In genomic region chr6:98044168-98044567, GRCh38 we compare ENCODE assay signal across 16 cellular contexts.
"Had no signal": no experiment of that assay in that cellular context is flagged by ENCODE, and none has a peak within 500 bp of the region (broad histone marks: within the 10 kb centered on the region; RNA-seq: fewer than 3 reads in every experiment).

No MANE protein-coding gene starts in this region.

- H3K27me3 ChIP-seq: colonic mucosa, ovary had no signal

- FAIRE-seq: endothelial cell of umbilical vein, keratinocyte, urothelium cell line had no signal

- DNase-seq: activated CD4-positive, alpha-beta T cell treated with anti-CD3 and anti-CD28 coated beads, Interleukin-2, amount 50 U/mL, for 1 hour; activated CD4-positive, CD25-positive, alpha-beta regulatory T cell; activated naive CD4-positive, alpha-beta T cell treated with anti-CD3 and anti-CD28 coated beads, Interleukin-2, amount 10 ng/mL, durations not matched to agents 7 days and 5 days; activated T-cell treated with anti-CD3 and anti-CD28 coated beads for 4 hours; colonic mucosa; foreskin keratinocyte; heart left ventricle; left ventricle myocardium inferior; mesenchymal stem cell; ovary; stimulated activated CD4-positive, alpha-beta T cell treated with anti-CD3 and anti-CD28 coated beads, Interleukin-4, amount 100 ng/mL, for 1 hour; stomach; thyroid gland had no signal

- H3K4me3 ChIP-seq: colonic mucosa, heart left ventricle, left ventricle myocardium inferior, ovary, stomach, thyroid gland had no signal

- H3K4me1 ChIP-seq: colonic mucosa, foreskin keratinocyte, heart left ventricle, left ventricle myocardium inferior, thyroid gland had no signal

- H3K9me3 ChIP-seq: colonic mucosa, heart left ventricle, left ventricle myocardium inferior, ovary, stomach, thyroid gland had no signal

- H3K27ac ChIP-seq: colonic mucosa, foreskin keratinocyte, heart left ventricle, left ventricle myocardium inferior, ovary, stomach, thyroid gland had no signal

- H3K36me3 ChIP-seq: colonic mucosa, heart left ventricle, left ventricle myocardium inferior, ovary, stomach, thyroid gland had no signal
